10 cellular contexts compared by ENCODE assay signal in genomic region chr11:122101625-122102291, GRCh38. TPM values are rescaled to one million over a fixed set of nuclear protein-coding genes. Genes with fewer than 3 reads are reported as not detected.
A peak's percentile ranks its signal among the peaks of the same experiment; 100 is the strongest.
DNase-seq lines count a peak whose midpoint lies in the region; ATAC-seq, FAIRE-seq and TF ChIP-seq lines count a peak whose summit lies in the region.
"Had no signal": no experiment of that assay in that cellular context is flagged by ENCODE, and none has a peak within 500 bp of the region (broad histone marks: within the 10 kb centered on the region; RNA-seq: fewer than 3 reads in every experiment).

No MANE protein-coding gene starts in this region.

- intact Hi-C loops in activated CD8-positive, alpha-beta T cell treated with anti-CD3 and anti-CD28 coated beads for 36 hours (cut with micrococcal nuclease): no loop called here
- intact Hi-C loops in CD4-positive, alpha-beta T cell (cut with DNase I, micrococcal nuclease): no loop called here

- CTCF ChIA-PET in activated CD8-positive, alpha-beta T cell treated with anti-CD3 and anti-CD28 coated beads for 36 hours (lab: Charles Lee): interaction anchor here (1.5 kb wide), 1 partner anchor 447 kb away, joined by 4 read pairs; no protein-coding TSS in a partner anchor
- CTCF ChIA-PET in activated CD8-positive, alpha-beta T cell treated with anti-CD3 and anti-CD28 coated beads, Interleukin-2, amount 10 ng/mL, durations not matched to agents 7 days and 5 days (lab: Charles Lee): interaction anchor here (1.0 kb wide), 1 partner anchor 157 kb away, joined by 3 read pairs; no protein-coding TSS in a partner anchor
- CTCF ChIA-PET in CD4-positive, alpha-beta T cell (lab: Charles Lee): no interaction called here

- H3K27me3 ChIP-seq in small intestine (ENCODE audit: control insufficient read depth in 2 of 2, insufficient read depth in 2 of 2, low read length in 2 of 2): peaks cover 0 to 2% of the 10 kb centered on the region in 2 donors
- peaks cover 67% of the 10 kb centered on the region for H3K27me3 ChIP-seq in CD4-positive, alpha-beta T cell (ENCODE audit: control insufficient read depth, insufficient read depth, low read length)

- peaks cover 13% of the 10 kb centered on the region for H3K4me1 Mint-ChIP-seq in activated CD8-positive, alpha-beta T cell treated with anti-CD3 and anti-CD28 coated beads for 36 hours (ENCODE audit: low read depth)
- peaks cover 5% of the 10 kb centered on the region for H3K4me1 Mint-ChIP-seq in activated CD8-positive, alpha-beta T cell treated with anti-CD3 and anti-CD28 coated beads, Interleukin-2, amount 10 ng/mL, durations not matched to agents 7 days and 5 days (ENCODE audit: low read depth)
- peaks cover 15% of the 10 kb centered on the region for H3K4me1 Mint-ChIP-seq in CD4-positive, alpha-beta T cell (ENCODE audit: low read depth)

- peak overlapping the region in 1 of 2 donors; percentile 47 for H3K27ac ChIP-seq in small intestine (ENCODE audit: low read depth in 1 of 2, low read length in 1 of 2)
- no peak overlapping the region for H3K27ac ChIP-seq in CD4-positive, alpha-beta T cell (ENCODE audit: low read depth, low read length)

- no peak for ATAC-seq in activated CD8-positive, alpha-beta T cell treated with anti-CD3 and anti-CD28 coated beads for 36 hours
- ATAC-seq in activated CD8-positive, alpha-beta T cell treated with anti-CD3 and anti-CD28 coated beads, Interleukin-2, amount 10 ng/mL, durations not matched to agents 7 days and 5 days: no peak
- no peak for ATAC-seq in CD4-positive, alpha-beta T cell (ENCODE audit: poor library complexity)
- no peak for ATAC-seq in GM21576 (IDR thresholded peaks at IDR 0.05; ENCODE audit: unreplicated experiment)

- TF ChIP-seq CTCF in activated CD8-positive, alpha-beta T cell treated with anti-CD3 and anti-CD28 coated beads for 36 hours (IDR thresholded peaks at IDR 0.05): no peak
- TF ChIP-seq CTCF in CD4-positive, alpha-beta T cell (IDR thresholded peaks at IDR 0.05): no peak

- no peak overlapping the region for H3K27ac Mint-ChIP-seq in activated CD8-positive, alpha-beta T cell treated with anti-CD3 and anti-CD28 coated beads for 36 hours
- H3K27ac Mint-ChIP-seq in activated CD8-positive, alpha-beta T cell treated with anti-CD3 and anti-CD28 coated beads, Interleukin-2, amount 10 ng/mL, durations not matched to agents 7 days and 5 days: no peak overlapping the region
- H3K27ac Mint-ChIP-seq in CD4-positive, alpha-beta T cell: no peak overlapping the region
- H3K27ac Mint-ChIP-seq: activated B cell treated with CpG ODN at 0.5 μM for 24 hours had no signal

- peak; percentile 3 for DNase-seq in activated CD8-positive, alpha-beta T cell treated with anti-CD3 and anti-CD28 coated beads for 36 hours
- no peak for DNase-seq in activated CD8-positive, alpha-beta T cell treated with anti-CD3 and anti-CD28 coated beads, Interleukin-2, amount 10 ng/mL, durations not matched to agents 7 days and 5 days
- DNase-seq in cerebellar cortex (ENCODE audit: low spot score) (peak; percentile 50), islet precursor cell (peak; percentile 91), small intestine (peak; percentile 1), activated T-cell treated with anti-CD3 and anti-CD28 coated beads for 4 hours (no peak)
- no peak for DNase-seq in CD4-positive, alpha-beta T cell
- DNase-seq: activated B cell treated with CpG ODN at 0.5 μM for 24 hours had no signal

- no peaks in the 10 kb centered on the region for H3K36me3 Mint-ChIP-seq in activated CD8-positive, alpha-beta T cell treated with anti-CD3 and anti-CD28 coated beads for 36 hours (ENCODE audit: low read depth)
- no peaks in the 10 kb centered on the region for H3K36me3 Mint-ChIP-seq in activated CD8-positive, alpha-beta T cell treated with anti-CD3 and anti-CD28 coated beads, Interleukin-2, amount 10 ng/mL, durations not matched to agents 7 days and 5 days (ENCODE audit: low read depth)
- H3K36me3 Mint-ChIP-seq in CD4-positive, alpha-beta T cell (ENCODE audit: low read depth): no peaks in the 10 kb centered on the region

- POLR2A ChIA-PET in activated CD8-positive, alpha-beta T cell treated with anti-CD3 and anti-CD28 coated beads for 36 hours (lab: Charles Lee): no interaction called here
- POLR2A ChIA-PET in activated CD8-positive, alpha-beta T cell treated with anti-CD3 and anti-CD28 coated beads, Interleukin-2, amount 10 ng/mL, durations not matched to agents 7 days and 5 days (lab: Charles Lee): no interaction called here
- POLR2A ChIA-PET in CD4-positive, alpha-beta T cell (lab: Charles Lee): no interaction called here

- no peaks in the 10 kb centered on the region for H3K9me3 Mint-ChIP-seq in activated CD8-positive, alpha-beta T cell treated with anti-CD3 and anti-CD28 coated beads for 36 hours
- H3K9me3 Mint-ChIP-seq in activated CD8-positive, alpha-beta T cell treated with anti-CD3 and anti-CD28 coated beads, Interleukin-2, amount 10 ng/mL, durations not matched to agents 7 days and 5 days (ENCODE audit: insufficient read depth): no peaks in the 10 kb centered on the region
- H3K9me3 Mint-ChIP-seq in CD4-positive, alpha-beta T cell: no peaks in the 10 kb centered on the region
- H3K9me3 Mint-ChIP-seq: activated B cell treated with CpG ODN at 0.5 μM for 24 hours had no signal

- H3K4me3 Mint-ChIP-seq in activated CD8-positive, alpha-beta T cell treated with anti-CD3 and anti-CD28 coated beads for 36 hours: no peak overlapping the region
- no peak overlapping the region for H3K4me3 Mint-ChIP-seq in activated CD8-positive, alpha-beta T cell treated with anti-CD3 and anti-CD28 coated beads, Interleukin-2, amount 10 ng/mL, durations not matched to agents 7 days and 5 days
- no peak overlapping the region for H3K4me3 Mint-ChIP-seq in CD4-positive, alpha-beta T cell

- no peaks in the 10 kb centered on the region for H3K9me3 ChIP-seq in small intestine (ENCODE audit: control insufficient read depth, low read depth)
- no peaks in the 10 kb centered on the region for H3K9me3 ChIP-seq in CD4-positive, alpha-beta T cell (ENCODE audit: control insufficient read depth, low read length)

- 3 to 9% (median 5%) methylated on average over 13 of the region's 13 CpGs for WGBS in small intestine, 3 donors

- H3K4me3 ChIP-seq in small intestine (ENCODE audit: low read depth in 1 of 2, low read length in 2 of 2): no peak overlapping the region

- H3K4me1 ChIP-seq in small intestine (ENCODE audit: control insufficient read depth in 2 of 2, insufficient read depth in 1 of 2, low read depth in 1 of 2, low read length in 1 of 2): no peaks in the 10 kb centered on the region

- H3K27me3 Mint-ChIP-seq in activated CD8-positive, alpha-beta T cell treated with anti-CD3 and anti-CD28 coated beads for 36 hours: peaks cover 38% of the 10 kb centered on the region
- peaks cover 18% of the 10 kb centered on the region for H3K27me3 Mint-ChIP-seq in activated CD8-positive, alpha-beta T cell treated with anti-CD3 and anti-CD28 coated beads, Interleukin-2, amount 10 ng/mL, durations not matched to agents 7 days and 5 days (ENCODE audit: low read depth)
- peaks cover 36% of the 10 kb centered on the region for H3K27me3 Mint-ChIP-seq in CD4-positive, alpha-beta T cell

- no peak for FAIRE-seq in small intestine (lab: Jason Lieb, UNC)

- H3K36me3 ChIP-seq in small intestine (ENCODE audit: control insufficient read depth in 2 of 2, insufficient read depth in 2 of 2, low read length in 2 of 2): no peaks in the 10 kb centered on the region

RNA-seq across cellular contexts. Expression of gene BLID, which starts 14.3 kb away (rescaled TPM):
- total RNA-seq in activated CD8-positive, alpha-beta T cell treated with anti-CD3 and anti-CD28 coated beads for 36 hours: not detected
- total RNA-seq in activated CD8-positive, alpha-beta T cell treated with anti-CD3 and anti-CD28 coated beads, Interleukin-2, amount 10 ng/mL, durations not matched to agents 7 days and 5 days: not detected
- polyA plus RNA-seq in small intestine: not detected
- total RNA-seq in CD4-positive, alpha-beta T cell: not detected
- total RNA-seq: activated B cell treated with CpG ODN at 0.5 μM for 24 hours had no signal
- polyA plus RNA-seq: thymus had no signal

Comparison
In these comparisons a context has a peak if more than half of its experiments do, and no peak if none do; other contexts are left out.
1. DNase-seq: peak in activated CD8-positive, alpha-beta T cell treated with anti-CD3 and anti-CD28 coated beads for 36 hours (single experiment), cerebellar cortex (single experiment), islet precursor cell (single experiment) and small intestine (single experiment); none in activated CD8-positive, alpha-beta T cell treated with anti-CD3 and anti-CD28 coated beads, Interleukin-2, amount 10 ng/mL, durations not matched to agents 7 days and 5 days (single experiment), CD4-positive, alpha-beta T cell (0 of 10) and activated T-cell treated with anti-CD3 and anti-CD28 coated beads for 4 hours (single experiment).